ENCODE assay signal across 11 cellular contexts in genomic region chr13:26964278-26965057, GRCh38.
DNase-seq lines count a peak whose midpoint lies in the region; ATAC-seq, FAIRE-seq and TF ChIP-seq lines count a peak whose summit lies in the region.
"Had no signal": no experiment of that assay in that cellular context is flagged by ENCODE, and none has a peak within 500 bp of the region (broad histone marks: within the 10 kb centered on the region; RNA-seq: fewer than 3 reads in every experiment).

No MANE protein-coding gene starts in this region.

- no peak for FAIRE-seq in H54 (lab: Jason Lieb, UNC)

- H3K9me3 Mint-ChIP-seq in immature natural killer cell: no peaks in the 10 kb centered on the region
- H3K9me3 Mint-ChIP-seq: mesothelial cell of epicardium had no signal

- no peak for TF ChIP-seq CTCF in cardiac fibroblast (IDR thresholded peaks at IDR 0.05; ENCODE audit: low read depth, low read length)

- H3K27me3 Mint-ChIP-seq in immature natural killer cell (ENCODE audit: low read depth in 3 of 3): peaks cover 2 to 3% (median 2%) of the 10 kb centered on the region in 3 donors

- no peak overlapping the region for H3K4me3 Mint-ChIP-seq in immature natural killer cell
- H3K4me3 Mint-ChIP-seq: mesothelial cell of epicardium had no signal

- no peaks in the 10 kb centered on the region for H3K36me3 Mint-ChIP-seq in immature natural killer cell
- H3K36me3 Mint-ChIP-seq: mesothelial cell of epicardium had no signal

- H3K4me1 Mint-ChIP-seq in immature natural killer cell: no peaks in the 10 kb centered on the region

- DNase-seq in DMS53 treated with DMSO at 0.1 percent for 48 hours (lab: John Stamatoyannopoulos, UW; ENCODE audit: unreplicated experiment): peak; percentile 92
- DNase-seq in NCI-H1694 treated with DMSO at 0.1 percent for 48 hours (lab: John Stamatoyannopoulos, UW): peak; percentile 85
- DNase-seq in cardiac fibroblast (ENCODE audit: low read depth in 2 of 2): peak; percentile 49 to 55
- peak; percentile 95 for DNase-seq in myocyte (ENCODE audit: low read depth)
- DNase-seq in ureter (ENCODE audit: low spot score): no peak
- no peak for DNase-seq in immature natural killer cell
- no peak for DNase-seq in H54 (ENCODE audit: insufficient read length, low spot score)
- DNase-seq: activated naive CD4-positive, alpha-beta T cell had no signal

- peak overlapping the region in 1 of 6 donors; percentile 7 for H3K27ac Mint-ChIP-seq in immature natural killer cell
- H3K27ac Mint-ChIP-seq: mesothelial cell of epicardium had no signal

- no peak for ATAC-seq in GM19452 (IDR thresholded peaks at IDR 0.05; ENCODE audit: unreplicated experiment)

- H3K4me3 ChIP-seq in cardiac fibroblast (replicated peaks in 1 of 2; ENCODE audit: low read depth in 2 of 2, low read length in 2 of 2): no peak overlapping the region
- H3K4me3 ChIP-seq: upper lobe of left lung had no signal

- no peak for TF ChIP-seq POLR2A in H54 (IDR thresholded peaks at IDR 0.05; ENCODE audit: low read depth, low read length)

Comparison
In these comparisons a context has a peak if more than half of its experiments do, and no peak if none do; other contexts are left out.
1. DNase-seq: peak in DMS53 treated with DMSO at 0.1 percent for 48 hours (single experiment), NCI-H1694 treated with DMSO at 0.1 percent for 48 hours (single experiment), cardiac fibroblast (2 of 2) and myocyte (single experiment); none in ureter (single experiment), immature natural killer cell (0 of 3) and H54 (single experiment).